ENCODE assay signal across 8 cellular contexts in genomic region chr1:24769656-24770651, GRCh38. TPM values are rescaled to one million over a fixed set of nuclear protein-coding genes. Genes with fewer than 3 reads are reported as not detected.
A peak's percentile ranks its signal among the peaks of the same experiment; 100 is the strongest.
DNase-seq lines count a peak whose midpoint lies in the region; ATAC-seq, FAIRE-seq and TF ChIP-seq lines count a peak whose summit lies in the region.

No MANE protein-coding gene starts in this region.

- ATAC-seq in foreskin keratinocyte (no peak), HG02588 (IDR thresholded peaks at IDR 0.05; ENCODE audit: unreplicated experiment) (no peak), GM18502 (IDR thresholded peaks at IDR 0.05; ENCODE audit: poor library complexity, unreplicated experiment) (no peak)

- no peak for TF ChIP-seq POLR2A in GM12891 (IDR thresholded peaks at IDR 0.05; ENCODE audit: low read depth, low read length)

- H3K27me3 Mint-ChIP-seq in CD4-positive, alpha-beta memory T cell: no peaks in the 10 kb centered on the region

- no peaks in the 10 kb centered on the region for H3K4me1 Mint-ChIP-seq in CD4-positive, alpha-beta memory T cell

- peaks cover 19% of the 10 kb centered on the region for H3K4me1 ChIP-seq in SJCRH30
- peaks cover 26% of the 10 kb centered on the region for H3K4me1 ChIP-seq in foreskin keratinocyte
- no peaks in the 10 kb centered on the region for H3K4me1 ChIP-seq in CD4-positive, alpha-beta memory T cell (ENCODE audit: insufficient read depth, low read length)

- POLR2A ChIA-PET in CD4-positive, alpha-beta memory T cell (lab: Charles Lee; ENCODE audit: partially characterized antibody): no interaction called here

- H3K27ac Mint-ChIP-seq in CD4-positive, alpha-beta memory T cell: no peak overlapping the region

- no peak for TF ChIP-seq CTCF in foreskin keratinocyte (conservative IDR thresholded peaks at IDR 0.05)

- no peaks in the 10 kb centered on the region for H3K36me3 Mint-ChIP-seq in CD4-positive, alpha-beta memory T cell

- H3K36me3 ChIP-seq in SJCRH30: no peaks in the 10 kb centered on the region; the same call in none of the 2 replicates
- no peaks in the 10 kb centered on the region for H3K36me3 ChIP-seq in CD4-positive, alpha-beta memory T cell (ENCODE audit: insufficient read depth, low read length)

- H3K4me3 Mint-ChIP-seq in CD4-positive, alpha-beta memory T cell: no peak overlapping the region

- H3K27ac ChIP-seq in SJCRH30: 0 out of 2 replicates have a peak overlapping the region, but pooled peaks have one; percentile 2
- peak overlapping the region; percentile 47 for H3K27ac ChIP-seq in foreskin keratinocyte
- H3K27ac ChIP-seq in skin epidermis: peak overlapping the region in 17 of 21 experiments; percentile 2 to 84 (median 46)
- H3K27ac ChIP-seq in CD4-positive, alpha-beta memory T cell (ENCODE audit: low read depth, low read length): no peak overlapping the region

- intact Hi-C loops in CD4-positive, alpha-beta memory T cell (cut with micrococcal nuclease): no loop called here

- CTCF ChIA-PET in CD4-positive, alpha-beta memory T cell (lab: Charles Lee; ENCODE audit: partially characterized antibody): interaction anchor here (1.0 kb wide), 1 partner anchor 81 kb away, joined by 3 read pairs; no protein-coding TSS in a partner anchor

- no peaks in the 10 kb centered on the region for H3K9me3 Mint-ChIP-seq in CD4-positive, alpha-beta memory T cell

- DNase-seq in GM12891 (ENCODE audit: insufficient read length, low spot score) (no peak), SJCRH30 (peak in 1 of 2 experiments; percentile 44), foreskin keratinocyte (peak; percentile 77 to 86), NCI-H345 (lab: John Stamatoyannopoulos, UW) (no peak)
- no peak for DNase-seq in CD4-positive, alpha-beta memory T cell

- H3K27me3 ChIP-seq in SJCRH30: no peaks in the 10 kb centered on the region
- no peaks in the 10 kb centered on the region for H3K27me3 ChIP-seq in foreskin keratinocyte
- H3K27me3 ChIP-seq in CD4-positive, alpha-beta memory T cell (ENCODE audit: insufficient read depth, low read length): no peaks in the 10 kb centered on the region

- FAIRE-seq in GM12891 (lab: Jason Lieb, UNC): no peak

- H3K4me3 ChIP-seq in SJCRH30 (no peak overlapping the region), skin epidermis (no peak overlapping the region)
- H3K4me3 ChIP-seq in CD4-positive, alpha-beta memory T cell (ENCODE audit: low read length in 2 of 2): no peak overlapping the region

- H3K9me3 ChIP-seq in SJCRH30 (replicated peaks): no peaks in the 10 kb centered on the region
- no peaks in the 10 kb centered on the region for H3K9me3 ChIP-seq in CD4-positive, alpha-beta memory T cell (ENCODE audit: control insufficient read depth in 1 of 2, low read length in 2 of 2)

TF ChIP-seq in GM12891, 5 proteins besides CTCF, POLR2A, EP300 and RAD21:
- TF ChIP-seq TAF1 (IDR thresholded peaks at IDR 0.05; ENCODE audit: low read depth, low read length) (no peak), SPI1 (IDR thresholded peaks at IDR 0.05; ENCODE audit: low read depth, low read length) (peak; percentile 52)

RNA-seq across cellular contexts. Expression of gene CLIC4, which starts 24.7 kb away (rescaled TPM):
- polyA plus RNA-seq in GM12891 (2012; ENCODE audit: low read depth, missing spikeins): 22.2 TPM
- 157 and 169 TPM in 2 replicates for total RNA-seq in SJCRH30 (2014; rRNA removed; shearing (Covaris generic))
- 107 and 159 TPM in 2 replicates for total RNA-seq in foreskin keratinocyte
- 38.7 and 48.3 TPM in 2 replicates for polyA plus RNA-seq in foreskin keratinocyte
- 1 to 10 TPM; 3.0 to 3.8 TPM for total RNA-seq in CD4-positive, alpha-beta memory T cell
- 1 to 10 TPM in 1 of 2 donors, under 1 TPM in 1; 0.62 to 1.9 TPM for polyA plus RNA-seq in CD4-positive, alpha-beta memory T cell

Comparison
In these comparisons a context has a peak if more than half of its experiments do, and no peak if none do; other contexts are left out.
1. DNase-seq: peak in foreskin keratinocyte (2 of 2); none in GM12891 (single experiment), CD4-positive, alpha-beta memory T cell (0 of 5) and NCI-H345 (single experiment).
2. RNA of gene CLIC4, which starts 24.7 kb away (total RNA-seq): 157 to 169 TPM in SJCRH30 and 107 to 159 TPM in foreskin keratinocyte; 3.0 to 3.8 TPM in CD4-positive, alpha-beta memory T cell; every median in the first group is over 10 times any median in the second.